ENCODE assay signal across 26 cellular contexts in genomic region chr18:25646971-25647370, GRCh38.
A peak's percentile ranks its signal among the peaks of the same experiment; 100 is the strongest.
DNase-seq lines count a peak whose midpoint lies in the region; ATAC-seq and TF ChIP-seq lines count a peak whose summit lies in the region.
"Had no signal": no experiment of that assay in that cellular context is flagged by ENCODE, and none has a peak within 500 bp of the region (broad histone marks: within the 10 kb centered on the region; RNA-seq: fewer than 3 reads in every experiment).

No MANE protein-coding gene starts in this region.

- no peaks in the 10 kb centered on the region for H3K4me1 ChIP-seq in Caco-2
- H3K4me1 ChIP-seq: ascending aorta, pancreas, sigmoid colon, upper lobe of right lung had no signal

- POLR2A ChIA-PET in AG04450 (lab: Yijun Ruan, JAX) (no interaction called here), Caco-2 (lab: Charles Lee) (no interaction called here)

- no peak for TF ChIP-seq CTCF in AG04450 (IDR thresholded peaks at IDR 0.05; ENCODE audit: low read depth, low read length)
- no peak for TF ChIP-seq CTCF in foreskin fibroblast (IDR thresholded peaks at IDR 0.05; ENCODE audit: low read depth, low read length)
- no peak for TF ChIP-seq CTCF in Caco-2 (IDR thresholded peaks at IDR 0.05; ENCODE audit: insufficient read depth in 1 of 2, low read depth in 1 of 2, low read length in 1 of 2, severe bottlenecking in 1 of 2, unreplicated experiment in 1 of 2)

- H3K9me3 ChIP-seq in AG04450 (ENCODE audit: control insufficient read depth, insufficient read depth, low read length), result no peaks in the 10 kb centered on the region
- no peaks in the 10 kb centered on the region for H3K9me3 ChIP-seq in Caco-2
- H3K9me3 ChIP-seq: ascending aorta, pancreas, sigmoid colon, SJCRH30, upper lobe of right lung had no signal

- H3K9me3 Mint-ChIP-seq in Caco-2 (ENCODE audit: unreplicated experiment), result no peaks in the 10 kb centered on the region
- H3K9me3 Mint-ChIP-seq: activated T-helper 1 cell treated with anti-CD3 and anti-CD28 coated beads, Interleukin-12 subunit alpha, Interleukin-12 subunit beta, Interleukin-2, Interleukin-4 antibody, amounts not matched to agents 30 ng/mL and 10 ng/mL and 1 ng/mL, durations not matched to agents 14 hours and 24 hours and 36 hours; naive B cell had no signal

- H3K27me3 Mint-ChIP-seq in Caco-2 (ENCODE audit: insufficient read depth, unreplicated experiment), result no peaks in the 10 kb centered on the region
- H3K27me3 Mint-ChIP-seq: activated CD8-positive, alpha-beta memory T cell treated with anti-CD3 and anti-CD28 coated beads, Interleukin-2, amount 10 ng/mL, durations not matched to agents 7 days and 5 days; naive B cell had no signal

- ATAC-seq in GM21619 (IDR thresholded peaks at IDR 0.05; ENCODE audit: unreplicated experiment) (no peak), HG03342 (IDR thresholded peaks at IDR 0.05; ENCODE audit: unreplicated experiment) (no peak), left cardiac atrium (no peak)
- ATAC-seq: activated CD8-positive, alpha-beta memory T cell treated with anti-CD3 and anti-CD28 coated beads, Interleukin-2, amount 10 ng/mL, durations not matched to agents 7 days and 5 days; HCT116; Panc1; pancreas; upper lobe of right lung had no signal

- H3K36me3 Mint-ChIP-seq in Caco-2 (ENCODE audit: insufficient read depth, unreplicated experiment), result no peaks in the 10 kb centered on the region
- H3K36me3 Mint-ChIP-seq: activated CD8-positive, alpha-beta memory T cell treated with anti-CD3 and anti-CD28 coated beads, Interleukin-2, amount 10 ng/mL, durations not matched to agents 7 days and 5 days; naive B cell had no signal

- CTCF ChIA-PET in AG04450 (lab: Charles Lee), result no interaction called here
- CTCF ChIA-PET in Caco-2 (lab: Charles Lee), result no interaction called here

- no peak overlapping the region for H3K4me3 ChIP-seq in AG04450 (ENCODE audit: low read depth, low read length)
- no peak overlapping the region for H3K4me3 ChIP-seq in foreskin fibroblast (ENCODE audit: low read depth in 1 of 2, low read length in 2 of 2)
- no peak overlapping the region for H3K4me3 ChIP-seq in Caco-2 (ENCODE audit: low read depth, low read length)
- H3K4me3 ChIP-seq: ascending aorta, pancreas, sigmoid colon, SJCRH30, upper lobe of right lung had no signal

- no peaks in the 10 kb centered on the region for H3K36me3 ChIP-seq in Caco-2 (ENCODE audit: control insufficient read depth, insufficient read depth, low read length)
- H3K36me3 ChIP-seq: ascending aorta, pancreas, sigmoid colon, SJCRH30, upper lobe of right lung had no signal

- DNase-seq in AG04450 (ENCODE audit: low read depth, low spot score) (peak; percentile 16), GM04504 (ENCODE audit: low read depth) (peak; percentile 60), astrocyte of the hippocampus (ENCODE audit: low read depth, low spot score) (peak; percentile 64), foreskin fibroblast (peak; percentile 42 to 72), left cardiac atrium (no peak), Caco-2 (no peak)
- DNase-seq: 8988T; activated CD8-positive, alpha-beta memory T cell treated with anti-CD3 and anti-CD28 coated beads, Interleukin-2, amount 10 ng/mL, durations not matched to agents 7 days and 5 days; activated naive CD4-positive, alpha-beta T cell treated with anti-CD3 and anti-CD28 coated beads, Interleukin-2, amount 50 U/mL, for 16 hours; C1 segment of cervical spinal cord; erythroblast; mesenchymal stem cell; naive B cell; NCI-H2081 treated with DMSO at 0.1 percent for 48 hours; NCI-H446; pancreas; sigmoid colon; SJCRH30; substantia nigra; upper lobe of right lung had no signal

- intact Hi-C loops in left cardiac atrium (cut with DNase I) (no loop called here), Caco-2 (cut with micrococcal nuclease; ENCODE audit: unreplicated experiment) (no loop called here)

- no peak overlapping the region for H3K27ac Mint-ChIP-seq in Caco-2 (ENCODE audit: unreplicated experiment)
- H3K27ac Mint-ChIP-seq: activated CD8-positive, alpha-beta memory T cell treated with anti-CD3 and anti-CD28 coated beads, Interleukin-2, amount 10 ng/mL, durations not matched to agents 7 days and 5 days; activated T-helper 1 cell treated with anti-CD3 and anti-CD28 coated beads, Interleukin-12 subunit alpha, Interleukin-12 subunit beta, Interleukin-2, Interleukin-4 antibody, amounts not matched to agents 30 ng/mL and 10 ng/mL and 1 ng/mL, durations not matched to agents 14 hours and 24 hours and 36 hours; naive B cell had no signal

- no peak overlapping the region for H3K4me3 Mint-ChIP-seq in Caco-2 (ENCODE audit: unreplicated experiment)
- H3K4me3 Mint-ChIP-seq: activated CD8-positive, alpha-beta memory T cell treated with anti-CD3 and anti-CD28 coated beads, Interleukin-2, amount 10 ng/mL, durations not matched to agents 7 days and 5 days; activated T-helper 1 cell treated with anti-CD3 and anti-CD28 coated beads, Interleukin-12 subunit alpha, Interleukin-12 subunit beta, Interleukin-2, Interleukin-4 antibody, amounts not matched to agents 30 ng/mL and 10 ng/mL and 1 ng/mL, durations not matched to agents 14 hours and 24 hours and 36 hours; naive B cell had no signal

- BruUV-seq in Caco-2 (replicated peaks; lab: Mats Ljungman, UMichigan), result no TSS peak

- H3K27me3 ChIP-seq in AG04450 (ENCODE audit: control insufficient read depth, insufficient read depth, low read length) (no peaks in the 10 kb centered on the region), Caco-2 (replicated peaks; ENCODE audit: control insufficient read depth, insufficient read depth, low read length) (no peaks in the 10 kb centered on the region)
- H3K27me3 ChIP-seq: ascending aorta, pancreas, sigmoid colon, SJCRH30, upper lobe of right lung had no signal

- no peak overlapping the region for H3K27ac ChIP-seq in AG04450 (ENCODE audit: low read depth, low read length)
- H3K27ac ChIP-seq: ascending aorta, pancreas, sigmoid colon, SJCRH30, upper lobe of right lung had no signal

- no peaks in the 10 kb centered on the region for H3K4me1 Mint-ChIP-seq in Caco-2 (ENCODE audit: low read depth, unreplicated experiment)
- H3K4me1 Mint-ChIP-seq: activated CD8-positive, alpha-beta memory T cell treated with anti-CD3 and anti-CD28 coated beads, Interleukin-2, amount 10 ng/mL, durations not matched to agents 7 days and 5 days; naive B cell had no signal

Comparison
In these comparisons a context has a peak if more than half of its experiments do, and no peak if none do; other contexts are left out.
1. DNase-seq: peak in AG04450 (single experiment), GM04504 (single experiment), astrocyte of the hippocampus (single experiment) and foreskin fibroblast (2 of 2); none in left cardiac atrium (single experiment) and Caco-2 (0 of 2).